4 cellular contexts compared by ENCODE assay signal in genomic region chr3:153281236-153281997, GRCh38.
DNase-seq lines count a peak whose midpoint lies in the region; ATAC-seq, FAIRE-seq and TF ChIP-seq lines count a peak whose summit lies in the region.
"Not testable (repeated sequence)": the region's sequence is repeated elsewhere in the genome, so short reads cannot be mapped to it uniquely, and the experiment has no call there.

No MANE protein-coding gene starts in this region.

- not testable (repeated sequence) for H3K4me3 Mint-ChIP-seq in dendritic cell treated with granulocyte-macrophage colony-stimulating factor and Interleukin-4, amounts not matched to agents 40 ng/mL and 50 ng/mL, for 4 days

- not testable (repeated sequence) for FAIRE-seq in HepG2 (lab: Jason Lieb, UNC)

- H3K27ac ChIP-seq in HepG2 (ENCODE audit: extremely low read length, insufficient read depth, low read length); spleen: not testable (repeated sequence)

- intact Hi-C loops in dendritic cell treated with granulocyte-macrophage colony-stimulating factor and Interleukin-4, amounts not matched to agents 40 ng/mL and 50 ng/mL, for 4 days (cut with micrococcal nuclease); HepG2 (cut with micrococcal nuclease; ENCODE audit: unreplicated experiment); spleen (cut with DNase I; ENCODE audit: low total_unique reads): not testable (repeated sequence)

- not testable (repeated sequence) for H3K4me1 ChIP-seq in HepG2 (ENCODE audit: insufficient read depth, low read length)
- H3K4me1 ChIP-seq in spleen: peaks cover 13 to 26% (median 20%) of the 10 kb centered on the region in 6 donors

- not testable (repeated sequence) for H3K36me3 Mint-ChIP-seq in dendritic cell treated with granulocyte-macrophage colony-stimulating factor and Interleukin-4, amounts not matched to agents 40 ng/mL and 50 ng/mL, for 4 days (ENCODE audit: low read depth)

- H3K27me3 ChIP-seq in HepG2 (ENCODE audit: control insufficient read depth in 1 of 2, insufficient read depth in 2 of 2, low read length in 2 of 2); spleen (replicated peaks in 1 of 7): not testable (repeated sequence)

- not testable (repeated sequence) for TF ChIP-seq CTCF in HepG2 (CRISPR knock-in tag; IDR thresholded peaks at IDR 0.05); spleen (IDR thresholded peaks at IDR 0.05 in 8 of 11, conservative IDR thresholded peaks at IDR 0.05 in 3 of 11)

- H3K9me3 ChIP-seq in HepG2 (ENCODE audit: low read length); spleen: not testable (repeated sequence)

- not testable (repeated sequence) for H3K4me2 ChIP-seq in HepG2 (ENCODE audit: low read depth, low read length)

- H3K27me3 Mint-ChIP-seq in dendritic cell treated with granulocyte-macrophage colony-stimulating factor and Interleukin-4, amounts not matched to agents 40 ng/mL and 50 ng/mL, for 4 days: not testable (repeated sequence)

- TF ChIP-seq EP300 in HepG2 (IDR thresholded peaks at IDR 0.05; ENCODE audit: low read depth in 2 of 2, low read length in 2 of 2); HepG2 (CRISPR knock-in tag; IDR thresholded peaks at IDR 0.05; ENCODE audit: borderline replicate concordance): not testable (repeated sequence)

- H3K9ac ChIP-seq in HepG2 (ENCODE audit: insufficient read depth, low read depth, low read length): not testable (repeated sequence)

- peak overlapping the region; percentile 48 for H3K27ac Mint-ChIP-seq in dendritic cell treated with granulocyte-macrophage colony-stimulating factor and Interleukin-4, amounts not matched to agents 40 ng/mL and 50 ng/mL, for 4 days

- H3K36me3 ChIP-seq in HepG2 (replicated peaks in 1 of 2; ENCODE audit: control insufficient read depth in 1 of 2, insufficient read depth in 2 of 2, low read length in 2 of 2); spleen: not testable (repeated sequence)

- H4K20me1 ChIP-seq in HepG2 (ENCODE audit: insufficient read depth, low read length): not testable (repeated sequence)

- CTCF ChIA-PET in HepG2 (lab: Yijun Ruan, JAX; ENCODE audit: low intra/inter-chr PET ratio, low total read pairs): not testable (repeated sequence)

- H3K79me2 ChIP-seq in HepG2 (ENCODE audit: insufficient read depth, low read length): not testable (repeated sequence)

- not testable (repeated sequence) for BruUV-seq in HepG2 (replicated peaks; lab: Mats Ljungman, UMichigan)

- in situ Hi-C loops in HepG2 (cut with HindIII; ENCODE audit: extremely low pct_ligation_motif_present, low pct_unique_long_range_greater_than_20kb): loop anchor here (10.0 kb wide), 1 partner anchor 237 kb away; no protein-coding TSS in a partner anchor

- WGBS in HepG2 (ENCODE audit: low lambda C conversion rate): 45% methylated on average over 10 of the region's 29 CpGs
- 87 to 94% (median 92%) methylated on average over 12 to 29 of the region's 29 CpGs for WGBS in spleen, 5 donors

- H3K4me1 Mint-ChIP-seq in dendritic cell treated with granulocyte-macrophage colony-stimulating factor and Interleukin-4, amounts not matched to agents 40 ng/mL and 50 ng/mL, for 4 days (ENCODE audit: low read depth): peaks cover 24% of the 10 kb centered on the region

- TF ChIP-seq POLR2A in HepG2 (IDR thresholded peaks at IDR 0.05; ENCODE audit: insufficient read depth in 1 of 2, low read depth in 2 of 2, low read length in 2 of 2); spleen (IDR thresholded peaks at IDR 0.05): not testable (repeated sequence)

- TF ChIP-seq RAD21 in HepG2 (CRISPR knock-in tag; IDR thresholded peaks at IDR 0.05): not testable (repeated sequence)

- not testable (repeated sequence) for H2AFZ ChIP-seq in HepG2 (ENCODE audit: low read length)

- POLR2A ChIA-PET in HepG2 (lab: Yijun Ruan, JAX): not testable (repeated sequence)

- DNase-seq in activated gamma-delta T cell (lab: John Stamatoyannopoulos, UW) (peak; percentile 6), spleen (peak; percentile 75)
- DNase-seq in HepG2 (ENCODE audit: low spot score): not testable (repeated sequence)

- not testable (repeated sequence) for H3K9me3 Mint-ChIP-seq in dendritic cell treated with granulocyte-macrophage colony-stimulating factor and Interleukin-4, amounts not matched to agents 40 ng/mL and 50 ng/mL, for 4 days

- H3K4me3 ChIP-seq in HepG2 (replicated peaks in 1 of 3; ENCODE audit: insufficient read depth in 1 of 3, low read depth in 2 of 3, low read length in 3 of 3); spleen: not testable (repeated sequence)

- ATAC-seq in HepG2: not testable (repeated sequence)

TF ChIP-seq in HepG2, 621 proteins besides CTCF, POLR2A, EP300 and RAD21:
- 0 out of 2 replicates have a peak, but pooled peaks have one; percentile 12 for TF ChIP-seq NFYB (CRISPR knock-in tag; IDR thresholded peaks at IDR 0.05)
